ENCODE assay signal across 10 cellular contexts in genomic region chr9:136645903-136646754, GRCh38. TPM values are rescaled to one million over a fixed set of nuclear protein-coding genes. Genes with fewer than 3 reads are reported as not detected.
DNase-seq lines count a peak whose midpoint lies in the region; ATAC-seq and TF ChIP-seq lines count a peak whose summit lies in the region.
"Had no signal": no experiment of that assay in that cellular context is flagged by ENCODE, and none has a peak within 500 bp of the region (broad histone marks: within the 10 kb centered on the region; RNA-seq: fewer than 3 reads in every experiment).

No MANE protein-coding gene starts in this region.

- H3K36me3 ChIP-seq in left lung (no peaks in the 10 kb centered on the region), stomach (no peaks in the 10 kb centered on the region)
- no peaks in the 10 kb centered on the region for H3K36me3 ChIP-seq in naive thymus-derived CD4-positive, alpha-beta T cell (ENCODE audit: control insufficient read depth in 2 of 3, insufficient read depth in 3 of 3, low read length in 3 of 3)

- in situ Hi-C loops in KBM-7 (cut with MboI; ENCODE audit: low pct_unique_long_range_greater_than_20kb, low sequenced_read_pairs): no loop called here

- 20 to 36% (median 33%) methylated on average over 25 to 40 of the region's 40 CpGs for WGBS in stomach, 5 donors

- peak overlapping the region; percentile 73 for H3K4me3 Mint-ChIP-seq in dendritic cell treated with granulocyte-macrophage colony-stimulating factor and Interleukin-4, amounts not matched to agents 40 ng/mL and 50 ng/mL, for 4 days
- H3K4me3 Mint-ChIP-seq in naive thymus-derived CD4-positive, alpha-beta T cell: no peak overlapping the region

- peak in 1 of 2 donors; percentile 18 for TF ChIP-seq CTCF in left lung (IDR thresholded peaks at IDR 0.05)
- TF ChIP-seq CTCF in stomach (IDR thresholded peaks at IDR 0.05): no peak

- TF ChIP-seq EP300 in stomach (IDR thresholded peaks at IDR 0.05): peak; percentile 50

- H3K9me3 ChIP-seq in left lung: no peaks in the 10 kb centered on the region
- no peaks in the 10 kb centered on the region for H3K9me3 ChIP-seq in stomach
- H3K9me3 ChIP-seq in naive thymus-derived CD4-positive, alpha-beta T cell (ENCODE audit: control insufficient read depth in 2 of 3, low read length in 3 of 3): no peaks in the 10 kb centered on the region

- peaks cover 66% of the 10 kb centered on the region for H3K4me1 Mint-ChIP-seq in dendritic cell treated with granulocyte-macrophage colony-stimulating factor and Interleukin-4, amounts not matched to agents 40 ng/mL and 50 ng/mL, for 4 days (ENCODE audit: low read depth)
- peaks cover 0 to 3% (median 0%) of the 10 kb centered on the region in 7 donors for H3K4me1 Mint-ChIP-seq in naive thymus-derived CD4-positive, alpha-beta T cell

- peak overlapping the region in 1 of 2 donors; percentile 28 for H3K4me3 ChIP-seq in left lung
- peak overlapping the region in 2 of 4 donors; percentile 13 to 19 for H3K4me3 ChIP-seq in stomach
- no peak overlapping the region for H3K4me3 ChIP-seq in naive thymus-derived CD4-positive, alpha-beta T cell (ENCODE audit: low read length)

- H3K27ac ChIP-seq in left lung (peak overlapping the region; percentile 83 to 89), stomach (peak overlapping the region; percentile 26 to 81 (median 70))
- H3K27ac ChIP-seq in naive thymus-derived CD4-positive, alpha-beta T cell (ENCODE audit: low read depth, low read length): no peak overlapping the region

- peaks cover 8 to 82% of the 10 kb centered on the region in 2 donors for H3K4me1 ChIP-seq in left lung
- peaks cover 25 to 36% (median 29%) of the 10 kb centered on the region in 4 donors for H3K4me1 ChIP-seq in stomach
- H3K4me1 ChIP-seq in naive thymus-derived CD4-positive, alpha-beta T cell (ENCODE audit: control insufficient read depth in 2 of 2, insufficient read depth in 2 of 2, low read length in 2 of 2): peaks cover 10% of the 10 kb centered on the region in 2 donors

- TF ChIP-seq POLR2A in stomach (IDR thresholded peaks at IDR 0.05): no peak

- POLR2A ChIA-PET in naive thymus-derived CD4-positive, alpha-beta T cell (lab: Charles Lee): no interaction called here

- H3K36me3 Mint-ChIP-seq in dendritic cell treated with granulocyte-macrophage colony-stimulating factor and Interleukin-4, amounts not matched to agents 40 ng/mL and 50 ng/mL, for 4 days (ENCODE audit: low read depth): no peaks in the 10 kb centered on the region
- no peaks in the 10 kb centered on the region for H3K36me3 Mint-ChIP-seq in naive thymus-derived CD4-positive, alpha-beta T cell

- CTCF ChIA-PET in naive thymus-derived CD4-positive, alpha-beta T cell (lab: Charles Lee): no interaction called here

- DNase-seq in KBM-7 (peak; percentile 87), left lung (peak in 1 of 2 donors; percentile 82), stomach (peak; percentile 64), MV-4-11 (lab: John Stamatoyannopoulos, UW) (no peak), NCI-H1105 treated with DMSO at 0.1 percent for 48 hours (lab: John Stamatoyannopoulos, UW) (no peak), NK-92 (lab: John Stamatoyannopoulos, UW; ENCODE audit: unreplicated experiment) (no peak)
- no peak for DNase-seq in naive thymus-derived CD4-positive, alpha-beta T cell
- DNase-seq: DMS153, NCI-H69 had no signal

- H3K27me3 Mint-ChIP-seq in dendritic cell treated with granulocyte-macrophage colony-stimulating factor and Interleukin-4, amounts not matched to agents 40 ng/mL and 50 ng/mL, for 4 days: peaks cover 20% of the 10 kb centered on the region
- H3K27me3 Mint-ChIP-seq in naive thymus-derived CD4-positive, alpha-beta T cell: peaks cover 12 to 33% (median 28%) of the 10 kb centered on the region in 5 donors

- ATAC-seq in left lung: peak; percentile 6
- ATAC-seq in naive thymus-derived CD4-positive, alpha-beta T cell: no peak

- H3K27ac Mint-ChIP-seq in dendritic cell treated with granulocyte-macrophage colony-stimulating factor and Interleukin-4, amounts not matched to agents 40 ng/mL and 50 ng/mL, for 4 days: peak overlapping the region; percentile 94
- no peak overlapping the region for H3K27ac Mint-ChIP-seq in naive thymus-derived CD4-positive, alpha-beta T cell

- H3K27me3 ChIP-seq in left lung (peaks cover 0 to 69% of the 10 kb centered on the region in 2 donors), stomach (peaks cover 3 to 56% (median 21%) of the 10 kb centered on the region in 3 donors)
- H3K27me3 ChIP-seq in naive thymus-derived CD4-positive, alpha-beta T cell (ENCODE audit: control insufficient read depth in 2 of 2, insufficient read depth in 2 of 2, low read length in 2 of 2): peaks cover 0 to 13% of the 10 kb centered on the region in 2 donors

- peaks cover 8% of the 10 kb centered on the region for H3K9me3 Mint-ChIP-seq in dendritic cell treated with granulocyte-macrophage colony-stimulating factor and Interleukin-4, amounts not matched to agents 40 ng/mL and 50 ng/mL, for 4 days
- H3K9me3 Mint-ChIP-seq in naive thymus-derived CD4-positive, alpha-beta T cell: peaks cover 0 to 3% (median 0%) of the 10 kb centered on the region in 11 donors

- intact Hi-C loops in dendritic cell treated with granulocyte-macrophage colony-stimulating factor and Interleukin-4, amounts not matched to agents 40 ng/mL and 50 ng/mL, for 4 days (cut with micrococcal nuclease): no loop called here
- intact Hi-C loops in left lung (cut with DNase I) (no loop called here), stomach (cut with DNase I; ENCODE audit: low total_unique reads) (no loop called here)
- intact Hi-C loops in naive thymus-derived CD4-positive, alpha-beta T cell (cut with micrococcal nuclease): loop anchor here in 1 of 2 donors (2.0 kb wide), 2 partner anchors 15 to 245 kb away; partner anchors contain the start of gene SNAPC4

RNA-seq across cellular contexts. Expression of gene EGFL7, which starts 16.6 kb away (rescaled TPM):
- total RNA-seq in left lung (100 to 1,000 TPM; 105 to 165 TPM), stomach (1,000 to 10,000 TPM in 1 of 5 donors, 10 to 100 TPM in 4; 20.9 to 1,085 (median 42.0) TPM)
- polyA plus RNA-seq in stomach: 100 to 1,000 TPM in 1 of 3 donors, 10 to 100 TPM in 2; 44.8 to 113 (median 79.2) TPM
- total RNA-seq in naive thymus-derived CD4-positive, alpha-beta T cell: 1 to 10 TPM in 1 of 5 experiments, under 1 TPM in 2, not detected in 2; 0.56 to 2.3 (median 0.97) TPM
- not detected for polyA plus RNA-seq in naive thymus-derived CD4-positive, alpha-beta T cell

RNA-seq across cellular contexts. Expression of gene AGPAT2, which starts 41.1 kb away (rescaled TPM):
- 100 to 1,000 TPM; 127 to 170 TPM for total RNA-seq in left lung
- total RNA-seq in stomach: 100 to 1,000 TPM in 2 of 5 donors, 10 to 100 TPM in 3; 49.6 to 135 (median 68.8) TPM
- 10 to 100 TPM; 32.7 to 88.7 (median 75.1) TPM for polyA plus RNA-seq in stomach
- 10 to 100 TPM in 2 of 5 experiments, 1 to 10 TPM in 3; 2.3 to 20.6 (median 8.5) TPM for total RNA-seq in naive thymus-derived CD4-positive, alpha-beta T cell
- polyA plus RNA-seq in naive thymus-derived CD4-positive, alpha-beta T cell: 10 to 100 TPM; 12.0 to 13.1 TPM

Comparison
In these comparisons a context has a peak if more than half of its experiments do, and no peak if none do; other contexts are left out.
1. DNase-seq: peak in KBM-7 (single experiment) and stomach (single experiment); none in MV-4-11 (single experiment), naive thymus-derived CD4-positive, alpha-beta T cell (0 of 9), NCI-H1105 treated with DMSO at 0.1 percent for 48 hours (single experiment) and NK-92 (single experiment).
2. RNA of gene EGFL7, which starts 16.6 kb away (total RNA-seq): 105 to 165 TPM in left lung and 20.9 to 1,085 TPM in stomach; 0.56 to 2.3 TPM in naive thymus-derived CD4-positive, alpha-beta T cell; every median in the first group is over 4 times any median in the second.